Comparison of ENCODE assay signal across 7 cellular contexts in the genomic region with DNA sequence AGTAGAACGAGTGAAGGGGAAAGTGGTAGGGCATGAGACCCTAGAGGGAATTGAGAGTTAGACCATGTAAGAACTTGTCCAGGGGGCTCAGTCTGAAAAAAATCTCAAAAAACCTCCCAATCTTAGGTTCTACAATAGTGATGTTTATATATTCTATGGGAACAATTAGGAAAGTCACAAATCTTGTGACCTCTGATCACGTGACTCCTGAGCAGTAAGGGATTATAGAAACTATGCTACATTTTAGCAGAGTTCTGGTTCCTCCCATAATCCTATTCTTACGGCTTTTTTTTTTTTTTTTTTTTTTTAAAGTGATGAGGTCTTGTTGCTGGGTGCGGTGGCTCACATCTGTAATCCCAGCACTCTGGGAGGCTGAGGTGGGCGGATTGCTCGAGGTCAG.
"Had no signal": no experiment of that assay in that cellular context is flagged by ENCODE, and none has a peak within 500 bp of the region (broad histone marks: within the 10 kb centered on the region; RNA-seq: fewer than 3 reads in every experiment).

No MANE protein-coding gene starts in this region.

- H2AFZ ChIP-seq: GM23338 had no signal

- H3K4me3 ChIP-seq: GM23338 had no signal

- DNase-seq: H9, HCEC 1CT, KBM-7 had no signal

- H3K4me2 ChIP-seq: GM23338, KMS-11 had no signal

- H3K9ac ChIP-seq: KMS-11 had no signal

- ATAC-seq: GM23338, HepG2 had no signal

- H3K27ac ChIP-seq: HL-60, KMS-11 had no signal

- FAIRE-seq: HepG2 had no signal
